In genomic region chr1:41698916-41699860, GRCh38 we compare ENCODE assay signal across 11 cellular contexts.
DNase-seq lines count a peak whose midpoint lies in the region; ATAC-seq and TF ChIP-seq lines count a peak whose summit lies in the region.
"Had no signal": no experiment of that assay in that cellular context is flagged by ENCODE, and none has a peak within 500 bp of the region (broad histone marks: within the 10 kb centered on the region; RNA-seq: fewer than 3 reads in every experiment).

No MANE protein-coding gene starts in this region.

- ATAC-seq in left cardiac atrium (peak; percentile 70 to 76), GM21515 (IDR thresholded peaks at IDR 0.05; ENCODE audit: unreplicated experiment) (peak; percentile 71), HG03565 (IDR thresholded peaks at IDR 0.05; ENCODE audit: unreplicated experiment) (peak; percentile 70)
- ATAC-seq in stimulated activated memory B cell treated with anti-CD40 and anti-IgM and Interleukin-4, amounts not matched to agents 10 μg/mL and 1 μg/mL and 100 μg/mL, for 72 hours, result peak; percentile 98

- H3K4me3 ChIP-seq in right atrium auricular region (no peak overlapping the region), WERI-Rb-1 (ENCODE audit: low read depth, low read length) (no peak overlapping the region)
- H3K4me3 ChIP-seq: BLaER1, left ventricle myocardium inferior had no signal

- no peaks in the 10 kb centered on the region for H3K36me3 Mint-ChIP-seq in stimulated activated memory B cell treated with anti-CD40 and anti-IgM and Interleukin-4, amounts not matched to agents 10 μg/mL and 1 μg/mL and 100 μg/mL, for 72 hours

- H3K36me3 ChIP-seq in right atrium auricular region (no peaks in the 10 kb centered on the region), WERI-Rb-1 (no peaks in the 10 kb centered on the region)
- H3K36me3 ChIP-seq: BLaER1, left ventricle myocardium inferior had no signal

- H3K27me3 ChIP-seq in right atrium auricular region (no peaks in the 10 kb centered on the region), WERI-Rb-1 (ENCODE audit: insufficient read depth, low read depth, severe bottlenecking) (no peaks in the 10 kb centered on the region)
- H3K27me3 ChIP-seq: BLaER1 had no signal

- no peaks in the 10 kb centered on the region for H3K27me3 Mint-ChIP-seq in stimulated activated memory B cell treated with anti-CD40 and anti-IgM and Interleukin-4, amounts not matched to agents 10 μg/mL and 1 μg/mL and 100 μg/mL, for 72 hours

- no peak overlapping the region for H3K27ac ChIP-seq in right atrium auricular region
- H3K27ac ChIP-seq in WERI-Rb-1, result no peak overlapping the region
- H3K27ac ChIP-seq: BLaER1, left ventricle myocardium inferior had no signal

- H3K4me1 Mint-ChIP-seq in stimulated activated memory B cell treated with anti-CD40 and anti-IgM and Interleukin-4, amounts not matched to agents 10 μg/mL and 1 μg/mL and 100 μg/mL, for 72 hours, result peaks cover 30% of the 10 kb centered on the region

- no peaks in the 10 kb centered on the region for H3K9me3 Mint-ChIP-seq in stimulated activated memory B cell treated with anti-CD40 and anti-IgM and Interleukin-4, amounts not matched to agents 10 μg/mL and 1 μg/mL and 100 μg/mL, for 72 hours

- no peak overlapping the region for H3K4me3 Mint-ChIP-seq in stimulated activated memory B cell treated with anti-CD40 and anti-IgM and Interleukin-4, amounts not matched to agents 10 μg/mL and 1 μg/mL and 100 μg/mL, for 72 hours

- H3K4me1 ChIP-seq in right atrium auricular region, result peaks cover 0 to 26% of the 10 kb centered on the region in 2 donors

- DNase-seq in left cardiac atrium (peak; percentile 57), right atrium auricular region (ENCODE audit: low spot score) (no peak), islet precursor cell (no peak), epidermal melanocyte (ENCODE audit: insufficient read length, low spot score) (no peak), WERI-Rb-1 (no peak)
- DNase-seq: left ventricle myocardium inferior, NCI-H510A treated with DMSO at 0.1 percent for 48 hours had no signal

- intact Hi-C loops in left cardiac atrium (cut with DNase I), result no loop called here

- no peak for TF ChIP-seq CTCF in right atrium auricular region (IDR thresholded peaks at IDR 0.05)
- TF ChIP-seq CTCF in WERI-Rb-1 (IDR thresholded peaks at IDR 0.05; ENCODE audit: low read depth, low read length), result no peak

- H3K27ac Mint-ChIP-seq in stimulated activated memory B cell treated with anti-CD40 and anti-IgM and Interleukin-4, amounts not matched to agents 10 μg/mL and 1 μg/mL and 100 μg/mL, for 72 hours, result peak overlapping the region; percentile 87

- H3K9me3 ChIP-seq in right atrium auricular region, result no peaks in the 10 kb centered on the region
- no peaks in the 10 kb centered on the region for H3K9me3 ChIP-seq in WERI-Rb-1 (ENCODE audit: severe bottlenecking)
- H3K9me3 ChIP-seq: BLaER1, left ventricle myocardium inferior had no signal
